ENCODE assay signal across 8 cellular contexts in the genomic region with DNA sequence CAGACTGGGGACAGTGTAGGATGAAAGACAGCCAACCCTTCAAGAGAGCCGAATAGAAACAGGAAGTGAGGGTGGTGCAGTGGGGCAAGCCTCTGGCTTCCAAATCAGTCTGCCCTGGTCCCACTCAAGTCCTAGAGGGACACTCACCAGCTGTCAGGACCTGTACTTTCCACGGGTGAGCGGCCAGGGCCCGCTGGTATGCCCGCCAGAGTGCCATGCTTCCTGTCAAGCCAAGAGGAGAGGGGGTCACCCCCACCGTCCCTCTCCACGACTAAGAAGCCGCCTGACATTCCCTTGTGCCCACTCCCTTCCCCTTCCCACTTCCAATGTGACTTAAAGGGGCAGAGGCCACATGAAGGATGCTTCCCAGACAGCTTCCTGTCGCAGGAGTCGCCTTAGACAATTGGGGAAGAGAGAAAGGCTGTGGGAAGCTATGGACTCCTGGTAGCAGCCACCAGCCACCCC. TPM values are rescaled to one million over a fixed set of nuclear protein-coding genes. Genes with fewer than 3 reads are reported as not detected.
DNase-seq lines count a peak whose midpoint lies in the region; ATAC-seq and TF ChIP-seq lines count a peak whose summit lies in the region.

No MANE protein-coding gene starts in this region.

- H3K36me3 ChIP-seq in PC-9 (ENCODE audit: low read depth) (peaks cover 4% of the 10 kb centered on the region; the same call in 1 of the 2 replicates), colonic mucosa (peaks cover 9% of the 10 kb centered on the region), mesodermal cell (ENCODE audit: control insufficient read depth, insufficient read depth, low read length) (peaks cover 13% of the 10 kb centered on the region), aorta (ENCODE audit: control insufficient read depth in 1 of 2, insufficient read depth in 2 of 2, low read length in 1 of 2) (peaks cover 0 to 6% of the 10 kb centered on the region in 2 donors)

- no peaks in the 10 kb centered on the region for H3K9me3 ChIP-seq in PC-9 (ENCODE audit: insufficient read depth, low read depth)
- no peaks in the 10 kb centered on the region for H3K9me3 ChIP-seq in colonic mucosa
- no peaks in the 10 kb centered on the region for H3K9me3 ChIP-seq in mesodermal cell (ENCODE audit: control insufficient read depth, low read length)
- no peaks in the 10 kb centered on the region for H3K9me3 ChIP-seq in aorta (ENCODE audit: control insufficient read depth, low read length)

- peaks cover 23% of the 10 kb centered on the region for H3K79me2 ChIP-seq in PC-9 (ENCODE audit: low read depth)

- H3K27me3 Mint-ChIP-seq in activated naive CD4-positive, alpha-beta T cell treated with anti-CD3 and anti-CD28 coated beads for 36 hours (ENCODE audit: low read depth) = no peaks in the 10 kb centered on the region

- no peaks in the 10 kb centered on the region for H4K20me1 ChIP-seq in PC-9 (ENCODE audit: insufficient read depth)

- BruUV-seq in PC-9 (replicated peaks; lab: Mats Ljungman, UMichigan) = TSS peak; percentile 87

- peak overlapping the region; percentile 84 for H3K4me3 Mint-ChIP-seq in activated naive CD4-positive, alpha-beta T cell treated with anti-CD3 and anti-CD28 coated beads for 36 hours

- peak overlapping the region; percentile 99 for H3K4me2 ChIP-seq in PC-9

- peak overlapping the region; percentile 82 for H3K4me3 ChIP-seq in PC-9
- H3K4me3 ChIP-seq in colonic mucosa = peak overlapping the region; percentile 78
- H3K4me3 ChIP-seq in mesodermal cell (ENCODE audit: extremely low read depth, insufficient read depth, low read length, poor library complexity, severe bottlenecking) = peak overlapping the region; percentile 89
- H3K4me3 ChIP-seq in aorta (ENCODE audit: low read length in 2 of 2) = peak overlapping the region; percentile 46 to 67

- H3F3A ChIP-seq in PC-9 (ENCODE audit: insufficient read depth, low read depth) = peaks cover 49% of the 10 kb centered on the region; the same call in 1 of the 2 replicates

- intact Hi-C loops in activated naive CD4-positive, alpha-beta T cell treated with anti-CD3 and anti-CD28 coated beads for 36 hours (cut with micrococcal nuclease) = loop anchor here (1.0 to 2.0 kb wide), 3 partner anchors 106 to 361 kb away; a partner anchor contains a TSS
- intact Hi-C loops in PC-9 (cut with micrococcal nuclease; ENCODE audit: unreplicated experiment) = loop anchor here (2.0 to 10.0 kb wide), 3 partner anchors 34 to 305 kb away; a partner anchor contains a TSS
- intact Hi-C loops in colonic mucosa (cut with DNase I) = no loop called here
- intact Hi-C loops in aorta (cut with DNase I) = no loop called here

- H3K4me1 Mint-ChIP-seq in activated naive CD4-positive, alpha-beta T cell treated with anti-CD3 and anti-CD28 coated beads for 36 hours (ENCODE audit: low read depth) = peaks cover 14% of the 10 kb centered on the region

- ATAC-seq in aorta (ENCODE audit: low FRiP score) (peak; percentile 3), HG03159 (IDR thresholded peaks at IDR 0.05; ENCODE audit: unreplicated experiment) (no peak)

- WGBS in mesodermal cell (ENCODE audit: insufficient coverage in 2 of 2), 2 experiments = 5 to 12% methylated on average over 5 to 7 of the region's 10 CpGs
- 3 to 4% methylated on average over 8 to 10 of the region's 10 CpGs for WGBS in aorta, 2 donors

- peaks cover 19% of the 10 kb centered on the region for H3K36me3 Mint-ChIP-seq in activated naive CD4-positive, alpha-beta T cell treated with anti-CD3 and anti-CD28 coated beads for 36 hours (ENCODE audit: low read depth)

- no peak for DNase-seq in activated naive CD4-positive, alpha-beta T cell treated with anti-CD3 and anti-CD28 coated beads for 36 hours
- DNase-seq in activated naive CD4-positive, alpha-beta T cell treated with Interleukin-2 at 50 U/mL for 16 hours = no peak
- DNase-seq in PC-9 = peak in 1 of 2 experiments; percentile 12
- peak; percentile 21 for DNase-seq in colonic mucosa
- DNase-seq in aorta = peak in 1 of 2 donors; percentile 52
- no peak for DNase-seq in SHP77 (lab: John Stamatoyannopoulos, UW)

- POLR2A ChIA-PET in PC-9 (lab: Charles Lee; ENCODE audit: unreplicated experiment) = interaction anchor here (0.6 to 0.7 kb wide), 4 partner anchors 31 to 124 kb away, joined by 3 to 24 read pairs (median 3); no protein-coding TSS in a partner anchor

- CTCF ChIA-PET in activated naive CD4-positive, alpha-beta T cell treated with anti-CD3 and anti-CD28 coated beads for 36 hours (lab: Charles Lee) = interaction anchor here (0.6 to 2.3 kb wide), 5 partner anchors 19 to 360 kb away, joined by 3 to 13 read pairs (median 4); no protein-coding TSS in a partner anchor
- CTCF ChIA-PET in PC-9 (lab: Charles Lee) = no interaction called here

- H3K27me3 ChIP-seq in PC-9 (ENCODE audit: insufficient read depth, low read depth) = no peaks in the 10 kb centered on the region
- H3K27me3 ChIP-seq in colonic mucosa = no peaks in the 10 kb centered on the region
- H3K27me3 ChIP-seq in aorta (ENCODE audit: control insufficient read depth in 1 of 2, insufficient read depth in 2 of 2, low read length in 1 of 2) = no peaks in the 10 kb centered on the region

- TF ChIP-seq CTCF in PC-9 (conservative IDR thresholded peaks at IDR 0.05) (no peak), colonic mucosa (IDR thresholded peaks at IDR 0.05) (no peak)

- H3K27ac ChIP-seq in PC-9 (peak overlapping the region; percentile 69), colonic mucosa (peak overlapping the region; percentile 86), mesodermal cell (ENCODE audit: low read depth, low read length, severe bottlenecking) (peak overlapping the region; percentile 97), aorta (ENCODE audit: low read depth in 1 of 2, low read length in 2 of 2) (peak overlapping the region in 1 of 2 donors; percentile 24)

- H3K9ac ChIP-seq in colonic mucosa (ENCODE audit: low read depth in 2 of 2, low read length in 2 of 2) = peak overlapping the region; percentile 67 to 93

- peak overlapping the region; percentile 91 for H2AFZ ChIP-seq in PC-9

- H3K4me1 ChIP-seq in PC-9 (replicated peaks; ENCODE audit: insufficient read depth) = peaks cover 28% of the 10 kb centered on the region
- H3K4me1 ChIP-seq in colonic mucosa = peaks cover 14% of the 10 kb centered on the region
- peaks cover 17% of the 10 kb centered on the region for H3K4me1 ChIP-seq in mesodermal cell (ENCODE audit: control insufficient read depth, insufficient read depth, low read length, poor library complexity, severe bottlenecking)
- peaks cover 0 to 7% of the 10 kb centered on the region in 2 donors for H3K4me1 ChIP-seq in aorta (ENCODE audit: control insufficient read depth in 1 of 2, insufficient read depth in 2 of 2, low read length in 2 of 2)

- H3K9me3 Mint-ChIP-seq in activated naive CD4-positive, alpha-beta T cell treated with anti-CD3 and anti-CD28 coated beads for 36 hours = no peaks in the 10 kb centered on the region

- H3K27ac Mint-ChIP-seq in activated naive CD4-positive, alpha-beta T cell treated with anti-CD3 and anti-CD28 coated beads for 36 hours = peak overlapping the region; percentile 85

- no peaks in the 10 kb centered on the region for H3K9me2 ChIP-seq in PC-9 (ENCODE audit: insufficient read depth)

RNA-seq across cellular contexts. Expression of a gene that starts 0.6 kb away (rescaled TPM):
- 10 to 100 TPM; 80.2 to 82.3 TPM for total RNA-seq in activated naive CD4-positive, alpha-beta T cell treated with anti-CD3 and anti-CD28 coated beads for 36 hours
- total RNA-seq in PC-9 (2021) (42.2 and 47.5 TPM in 2 replicates), colonic mucosa (10 to 100 TPM; 35.0 to 58.3 TPM), aorta (10 to 100 TPM; 49.9 to 68.7 TPM)
- polyA plus RNA-seq in mesodermal cell (2013, experiment 1 of 2) = 75.9 TPM
- polyA plus RNA-seq in mesodermal cell (2013, experiment 2 of 2) = 63.6 TPM
- 10 to 100 TPM; 47.5 to 80.6 TPM for polyA plus RNA-seq in aorta

RNA-seq across cellular contexts. Expression of a gene that starts 14.1 kb away (rescaled TPM):
- under 1 TPM; 0.45 to 0.89 TPM for total RNA-seq in activated naive CD4-positive, alpha-beta T cell treated with anti-CD3 and anti-CD28 coated beads for 36 hours
- total RNA-seq in PC-9 (2021) (2.8 and 4.6 TPM in 2 replicates), colonic mucosa (1 to 10 TPM in 1 of 2 donors, under 1 TPM in 1; 0.74 to 1.0 TPM), aorta (1 to 10 TPM; 1.2 to 2.2 TPM)
- 0.66 TPM for polyA plus RNA-seq in mesodermal cell (2013, experiment 1 of 2)
- polyA plus RNA-seq in mesodermal cell (2013, experiment 2 of 2) = not detected
- polyA plus RNA-seq in aorta = 1 to 10 TPM in 1 of 2 donors, not detected in 1; 1.3 TPM

RNA-seq across cellular contexts. Expression of a gene that starts 34.2 kb away (rescaled TPM):
- total RNA-seq in activated naive CD4-positive, alpha-beta T cell treated with anti-CD3 and anti-CD28 coated beads for 36 hours = 10 to 100 TPM; 62.9 to 72.3 TPM
- total RNA-seq in PC-9 (2021) = 57.5 and 69.8 TPM in 2 replicates
- total RNA-seq in colonic mucosa = 10 to 100 TPM; 48.4 to 60.0 TPM
- polyA plus RNA-seq in mesodermal cell (2013, experiment 1 of 2) = 79.8 TPM
- 70.2 TPM for polyA plus RNA-seq in mesodermal cell (2013, experiment 2 of 2)
- total RNA-seq in aorta = 10 to 100 TPM; 42.7 to 60.9 TPM
- 10 to 100 TPM; 17.0 to 20.3 TPM for polyA plus RNA-seq in aorta

RNA-seq across cellular contexts. Expression of a gene that starts 40.1 kb away (rescaled TPM):
- total RNA-seq in activated naive CD4-positive, alpha-beta T cell treated with anti-CD3 and anti-CD28 coated beads for 36 hours = not detected
- total RNA-seq in PC-9 (2021) (8.2 and 9.8 TPM in 2 replicates), colonic mucosa (under 1 TPM in 1 of 2 donors, not detected in 1; 0.24 TPM), aorta (under 1 TPM; 0.18 to 0.39 TPM)
- not detected for polyA plus RNA-seq in mesodermal cell (2013, experiment 1 of 2)
- not detected for polyA plus RNA-seq in mesodermal cell (2013, experiment 2 of 2)
- 1 to 10 TPM; 1.4 to 5.0 TPM for polyA plus RNA-seq in aorta

RNA-seq across cellular contexts. Expression of a gene that starts 47.1 kb away (rescaled TPM):
- not detected for total RNA-seq in activated naive CD4-positive, alpha-beta T cell treated with anti-CD3 and anti-CD28 coated beads for 36 hours
- total RNA-seq in PC-9 (2021) = not detected in 2 replicates
- total RNA-seq in colonic mucosa = not detected
- not detected for polyA plus RNA-seq in mesodermal cell (2013, experiment 1 of 2)
- not detected for polyA plus RNA-seq in mesodermal cell (2013, experiment 2 of 2)
- total RNA-seq in aorta = not detected
- 1 to 10 TPM; 2.3 TPM for polyA plus RNA-seq in aorta

Comparison
In these comparisons a context has a peak if more than half of its experiments do, and no peak if none do; other contexts are left out.
1. intact Hi-C loops: an anchor here in activated naive CD4-positive, alpha-beta T cell treated with anti-CD3 and anti-CD28 coated beads for 36 hours (1.0 to 2.0 kb wide) and PC-9 (2.0 to 10.0 kb wide); none called in colonic mucosa and aorta.